13 cellular contexts compared by ENCODE assay signal in genomic region chr15:79451361-79451999, GRCh38. TPM values are rescaled to one million over a fixed set of nuclear protein-coding genes. Genes with fewer than 3 reads are reported as not detected.
A peak's percentile ranks its signal among the peaks of the same experiment; 100 is the strongest.
DNase-seq lines count a peak whose midpoint lies in the region; ATAC-seq and TF ChIP-seq lines count a peak whose summit lies in the region.
"Had no signal": no experiment of that assay in that cellular context is flagged by ENCODE, and none has a peak within 500 bp of the region (broad histone marks: within the 10 kb centered on the region; RNA-seq: fewer than 3 reads in every experiment).

No MANE protein-coding gene starts in this region.

- no peak overlapping the region for H3K4me3 ChIP-seq in H7 (ENCODE audit: insufficient read depth, low read depth, low read length)
- H3K4me3 ChIP-seq in RWPE2 (ENCODE audit: severe bottlenecking) = no peak overlapping the region
- H3K4me3 ChIP-seq in iPS-15b (ENCODE audit: low read depth, low read length) = no peak overlapping the region
- H3K4me3 ChIP-seq in osteoblast (ENCODE audit: insufficient read depth, low read length) = no peak overlapping the region
- no peak overlapping the region for H3K4me3 ChIP-seq in spleen

- WGBS in spleen, 5 donors = 43 to 58% (median 52%) methylated on average over 14 to 17 of the region's 17 CpGs

- peak overlapping the region; percentile 50 for H3K9ac ChIP-seq in iPS-15b (ENCODE audit: low read depth, low read length)

- H4K20me1 ChIP-seq in osteoblast (ENCODE audit: insufficient read depth, low read length) = no peaks in the 10 kb centered on the region

- intact Hi-C loops in spleen (cut with DNase I; ENCODE audit: low total_unique reads) = no loop called here

- H3K79me2 ChIP-seq in osteoblast (ENCODE audit: insufficient read depth, low read length) = no peaks in the 10 kb centered on the region

- no peak for TF ChIP-seq POLR2A in spleen (IDR thresholded peaks at IDR 0.05)

- TF ChIP-seq CTCF in RWPE2 (IDR thresholded peaks at IDR 0.05; ENCODE audit: poor library complexity, severe bottlenecking) (no peak), osteoblast (IDR thresholded peaks at IDR 0.05; ENCODE audit: extremely low read depth, low read depth, low read length) (no peak), spleen (IDR thresholded peaks at IDR 0.05 in 8 of 11, conservative IDR thresholded peaks at IDR 0.05 in 3 of 11) (no peak)

- no peak overlapping the region for H3K4me2 ChIP-seq in osteoblast (ENCODE audit: insufficient read depth, low read length)

- no peak overlapping the region for H3K27ac ChIP-seq in RWPE2 (ENCODE audit: poor library complexity, severe bottlenecking)
- H3K27ac ChIP-seq in osteoblast (ENCODE audit: low read depth, low read length) = no peak overlapping the region
- H3K27ac ChIP-seq in spleen = no peak overlapping the region

- DNase-seq in H7 (peak; percentile 58), RWPE2 (ENCODE audit: low spot score) (no peak), osteoblast (ENCODE audit: insufficient read length, low spot score, missing footprints) (peak; percentile 63), spleen (no peak), anterior cingulate cortex (lab: John Stamatoyannopoulos, UW) (no peak), NCI-H2081 (lab: John Stamatoyannopoulos, UW) (no peak)
- DNase-seq: Caco-2; CD4-positive, CD25-positive, alpha-beta regulatory T cell; DMS153; KBM-7; NCI-H187 treated with DMSO at 0.1 percent for 48 hours; SHP77 treated with DMSO at 0.1 percent for 48 hours had no signal

- H3K27me3 ChIP-seq in H7 (ENCODE audit: control insufficient read depth, insufficient read depth, low read length) (no peaks in the 10 kb centered on the region), RWPE2 (ENCODE audit: insufficient read depth, poor library complexity, severe bottlenecking) (peaks cover 16% of the 10 kb centered on the region), iPS-15b (ENCODE audit: control insufficient read depth, insufficient read depth, low read length) (no peaks in the 10 kb centered on the region), osteoblast (ENCODE audit: insufficient read depth, low read length) (peaks cover 3% of the 10 kb centered on the region), spleen (replicated peaks in 1 of 7) (peaks cover 0 to 31% (median 0%) of the 10 kb centered on the region in 7 donors)

- H3K9me3 ChIP-seq in RWPE2 (ENCODE audit: severe bottlenecking) = no peaks in the 10 kb centered on the region
- no peaks in the 10 kb centered on the region for H3K9me3 ChIP-seq in iPS-15b (ENCODE audit: control insufficient read depth, insufficient read depth, low read length)
- H3K9me3 ChIP-seq in osteoblast (ENCODE audit: low read depth, low read length) = no peaks in the 10 kb centered on the region
- H3K9me3 ChIP-seq in spleen = peaks cover 0 to 13% (median 11%) of the 10 kb centered on the region in 8 donors
- H3K9me3 ChIP-seq: Caco-2 had no signal

- peak; percentile 46; the same call in 2 of the 3 replicates for ATAC-seq in RWPE2 (ENCODE audit: low read depth)

- no peaks in the 10 kb centered on the region for H3K36me3 ChIP-seq in H7 (replicated peaks; ENCODE audit: control insufficient read depth, insufficient read depth, low read length)
- H3K36me3 ChIP-seq in RWPE2 (ENCODE audit: low read depth) = no peaks in the 10 kb centered on the region
- H3K36me3 ChIP-seq in iPS-15b (ENCODE audit: control insufficient read depth, insufficient read depth, low read length) = no peaks in the 10 kb centered on the region
- H3K36me3 ChIP-seq in osteoblast (ENCODE audit: insufficient read depth, low read length) = no peaks in the 10 kb centered on the region
- no peaks in the 10 kb centered on the region for H3K36me3 ChIP-seq in spleen

- H2AFZ ChIP-seq in osteoblast (ENCODE audit: low read length) = no peak overlapping the region

- no peaks in the 10 kb centered on the region for H3K4me1 ChIP-seq in RWPE2 (ENCODE audit: insufficient read depth, poor library complexity, severe bottlenecking)
- H3K4me1 ChIP-seq in iPS-15b (ENCODE audit: control insufficient read depth, insufficient read depth, low read length) = peaks cover 2% of the 10 kb centered on the region
- no peaks in the 10 kb centered on the region for H3K4me1 ChIP-seq in osteoblast (ENCODE audit: insufficient read depth, low read length)
- H3K4me1 ChIP-seq in spleen = no peaks in the 10 kb centered on the region
- H3K4me1 ChIP-seq: Caco-2 had no signal

RNA-seq across cellular contexts. Expression of gene MINAR1, which starts 19.3 kb away (rescaled TPM):
- 1.0 and 1.1 TPM in 2 replicates for total RNA-seq in H7 (2014; rRNA removed; shearing (Covaris generic))
- total RNA-seq in osteoblast (2.1 and 2.5 TPM in 2 replicates), spleen (1 to 10 TPM in 2 of 7 donors, under 1 TPM in 5; 0.32 to 1.6 (median 0.76) TPM)
- polyA plus RNA-seq in spleen = under 1 TPM; 0.15 to 0.26 (median 0.22) TPM

Comparison
In these comparisons a context has a peak if more than half of its experiments do, and no peak if none do; other contexts are left out.
1. DNase-seq: peak in H7 (single experiment) and osteoblast (single experiment); none in RWPE2 (single experiment), spleen (single experiment), anterior cingulate cortex (0 of 58) and NCI-H2081 (0 of 2).